Comparison of ENCODE assay signal across 10 cellular contexts in genomic region chr17:74214642-74215331, GRCh38. TPM values are rescaled to one million over a fixed set of nuclear protein-coding genes. Genes with fewer than 3 reads are reported as not detected.
DNase-seq lines count a peak whose midpoint lies in the region; ATAC-seq and TF ChIP-seq lines count a peak whose summit lies in the region.
"Had no signal": no experiment of that assay in that cellular context is flagged by ENCODE, and none has a peak within 500 bp of the region (broad histone marks: within the 10 kb centered on the region; RNA-seq: fewer than 3 reads in every experiment).

No MANE protein-coding gene starts in this region.

- peak overlapping the region; percentile 60 to 75 for H3K4me3 ChIP-seq in ascending aorta
- H3K4me3 ChIP-seq in muscle layer of duodenum (ENCODE audit: low read depth in 1 of 2, low read length in 2 of 2), result peak overlapping the region; percentile 44 to 72
- H3K4me3 ChIP-seq in vagina, result peak overlapping the region; percentile 49 to 52

- no peak for TF ChIP-seq POLR2A in vagina (IDR thresholded peaks at IDR 0.05)

- no peaks in the 10 kb centered on the region for H3K9me3 Mint-ChIP-seq in stimulated activated naive CD8-positive, alpha-beta T cell treated with anti-CD3 and anti-CD28 coated beads, Interleukin-15, Interleukin-2, amounts not matched to agents 100 ng/mL and 50 ng/mL, for 24 hours

- H3K9me3 ChIP-seq in ascending aorta (no peaks in the 10 kb centered on the region), muscle layer of duodenum (ENCODE audit: control insufficient read depth in 1 of 2, low read length in 2 of 2) (no peaks in the 10 kb centered on the region), vagina (no peaks in the 10 kb centered on the region)

- DNase-seq in stimulated activated naive CD8-positive, alpha-beta T cell treated with anti-CD3 and anti-CD28 coated beads, Interleukin-15, Interleukin-2, amounts not matched to agents 100 U/mL and 50 U/mL, for 24 hours, result no peak
- DNase-seq in ascending aorta (ENCODE audit: low spot score in 2 of 2) (no peak), vagina (ENCODE audit: extremely low spot score in 2 of 2) (no peak), MV-4-11 (lab: John Stamatoyannopoulos, UW) (no peak)

- peak overlapping the region; percentile 78 for H3K4me3 Mint-ChIP-seq in stimulated activated naive CD8-positive, alpha-beta T cell treated with anti-CD3 and anti-CD28 coated beads, Interleukin-15, Interleukin-2, amounts not matched to agents 100 ng/mL and 50 ng/mL, for 24 hours

- H3K27ac ChIP-seq in ascending aorta (peak overlapping the region; percentile 50 to 51), muscle layer of duodenum (ENCODE audit: low read length) (no peak overlapping the region), vagina (peak overlapping the region; percentile 66)
- H3K27ac ChIP-seq: HL-60 had no signal

- ATAC-seq in stimulated activated naive CD8-positive, alpha-beta T cell treated with anti-CD3 and anti-CD28 coated beads, Interleukin-15, Interleukin-2, amounts not matched to agents 100 U/mL and 50 U/mL, for 24 hours, result no peak
- ATAC-seq in HG03442 (IDR thresholded peaks at IDR 0.05; ENCODE audit: unreplicated experiment) (no peak), HG02678 (IDR thresholded peaks at IDR 0.05; ENCODE audit: unreplicated experiment) (no peak)

- H3K36me3 ChIP-seq in ascending aorta (peaks cover 4 to 6% of the 10 kb centered on the region in 2 donors), muscle layer of duodenum (ENCODE audit: control insufficient read depth in 1 of 2, insufficient read depth in 2 of 2, low read length in 2 of 2) (peaks cover 4 to 10% of the 10 kb centered on the region in 2 donors), vagina (peaks cover 0 to 5% of the 10 kb centered on the region in 2 donors)

- no peak overlapping the region for H3K27ac Mint-ChIP-seq in stimulated activated naive CD8-positive, alpha-beta T cell treated with anti-CD3 and anti-CD28 coated beads, Interleukin-15, Interleukin-2, amounts not matched to agents 100 ng/mL and 50 ng/mL, for 24 hours

- intact Hi-C loops in ascending aorta (cut with DNase I) (loop anchor here (2.0 to 10.0 kb wide), 5 partner anchors 163 to 1120 kb away; partner anchors contain the start of genes COG1, FDXR and SLC39A11), vagina (cut with DNase I) (loop anchor here (5.0 to 10.0 kb wide), 3 partner anchors 73 to 240 kb away; partner anchors contain the start of gene BTBD17)

- peaks cover 23 to 34% of the 10 kb centered on the region in 2 donors for H3K4me1 ChIP-seq in ascending aorta
- H3K4me1 ChIP-seq in muscle layer of duodenum (ENCODE audit: control insufficient read depth in 1 of 2, insufficient read depth in 2 of 2, low read length in 2 of 2), result peaks cover 16 to 42% of the 10 kb centered on the region in 2 donors
- H3K4me1 ChIP-seq in vagina, result peaks cover 43% of the 10 kb centered on the region

- no peak for TF ChIP-seq CTCF in ascending aorta (IDR thresholded peaks at IDR 0.05)
- no peak for TF ChIP-seq CTCF in vagina (IDR thresholded peaks at IDR 0.05)

- peaks cover 53% of the 10 kb centered on the region for H3K4me1 Mint-ChIP-seq in stimulated activated naive CD8-positive, alpha-beta T cell treated with anti-CD3 and anti-CD28 coated beads, Interleukin-15, Interleukin-2, amounts not matched to agents 100 ng/mL and 50 ng/mL, for 24 hours (ENCODE audit: low read depth)

- no peaks in the 10 kb centered on the region for H3K27me3 Mint-ChIP-seq in stimulated activated naive CD8-positive, alpha-beta T cell treated with anti-CD3 and anti-CD28 coated beads, Interleukin-15, Interleukin-2, amounts not matched to agents 100 ng/mL and 50 ng/mL, for 24 hours

- H3K36me3 Mint-ChIP-seq in stimulated activated naive CD8-positive, alpha-beta T cell treated with anti-CD3 and anti-CD28 coated beads, Interleukin-15, Interleukin-2, amounts not matched to agents 100 ng/mL and 50 ng/mL, for 24 hours (ENCODE audit: low read depth), result peaks cover 15% of the 10 kb centered on the region

- H3K27me3 ChIP-seq in ascending aorta, result no peaks in the 10 kb centered on the region
- no peaks in the 10 kb centered on the region for H3K27me3 ChIP-seq in muscle layer of duodenum (ENCODE audit: low read depth, low read length)
- H3K27me3 ChIP-seq in vagina, result no peaks in the 10 kb centered on the region

RNA-seq across cellular contexts. Expression of gene TTYH2, which starts 1.4 kb away (rescaled TPM):
- total RNA-seq in ascending aorta (30.3 TPM), vagina (3.4 TPM)

RNA-seq across cellular contexts. Expression of gene RPL38, which starts 11.3 kb away (rescaled TPM):
- 243 TPM for total RNA-seq in ascending aorta
- total RNA-seq in vagina, result 571 TPM

RNA-seq across cellular contexts. Expression of gene DNAI2, which starts 59.2 kb away (rescaled TPM):
- not detected for total RNA-seq in ascending aorta
- not detected for total RNA-seq in vagina
- total RNA-seq: H4 had no signal
